10 cellular contexts compared by ENCODE assay signal in genomic region chr3:126342991-126343661, GRCh38. TPM values are rescaled to one million over a fixed set of nuclear protein-coding genes. Genes with fewer than 3 reads are reported as not detected.
DNase-seq lines count a peak whose midpoint lies in the region; ATAC-seq and TF ChIP-seq lines count a peak whose summit lies in the region.
"Had no signal": no experiment of that assay in that cellular context is flagged by ENCODE, and none has a peak within 500 bp of the region (broad histone marks: within the 10 kb centered on the region; RNA-seq: fewer than 3 reads in every experiment).

No MANE protein-coding gene starts in this region.

- no peaks in the 10 kb centered on the region for H3K9me3 Mint-ChIP-seq in activated B cell treated with CpG ODN at 0.5 μM for 24 hours
- H3K9me3 Mint-ChIP-seq in stimulated activated naive B cell treated with anti-CD40 and anti-IgM and Interleukin-4, amounts not matched to agents 10 μg/mL and 1 μg/mL and 100 μg/mL, for 72 hours, result no peaks in the 10 kb centered on the region

- H3K27me3 ChIP-seq in tibial nerve, result no peaks in the 10 kb centered on the region
- H3K27me3 ChIP-seq: breast epithelium had no signal

- TF ChIP-seq CTCF in activated B cell treated with CpG ODN at 0.5 μM for 24 hours (IDR thresholded peaks at IDR 0.05), result no peak
- no peak for TF ChIP-seq CTCF in tibial nerve (IDR thresholded peaks at IDR 0.05)

- H3K36me3 ChIP-seq in tibial nerve, result peaks cover 0 to 86% (median 7%) of the 10 kb centered on the region in 3 donors
- H3K36me3 ChIP-seq: breast epithelium had no signal

- TF ChIP-seq EP300 in tibial nerve (IDR thresholded peaks at IDR 0.05), result peak in 1 of 2 donors; percentile 40

- 61 to 70% methylated on average over 15 to 19 of the region's 20 CpGs for WGBS in tibial nerve, 2 donors

- H3K27ac Mint-ChIP-seq in activated B cell treated with CpG ODN at 0.5 μM for 24 hours, result no peak overlapping the region
- H3K27ac Mint-ChIP-seq in stimulated activated naive B cell treated with anti-CD40 and anti-IgM and Interleukin-4, amounts not matched to agents 10 μg/mL and 1 μg/mL and 100 μg/mL, for 72 hours, result no peak overlapping the region

- ATAC-seq in activated CD4-positive, CD25-positive, alpha-beta regulatory T cell treated with anti-CD3 and anti-CD28 coated beads, Interleukin-2, amount 50 U/mL, for 24 hours, result no peak
- ATAC-seq in activated B cell treated with CpG ODN at 0.5 μM for 24 hours (ENCODE audit: low read depth), result no peak
- ATAC-seq in stimulated activated naive B cell treated with anti-CD40 and anti-IgM and Interleukin-4, amounts not matched to agents 10 μg/mL and 1 μg/mL and 100 μg/mL, for 72 hours (replicated peaks), result no peak

- POLR2A ChIA-PET in activated B cell treated with CpG ODN at 0.5 μM for 24 hours (lab: Charles Lee), result no interaction called here

- peaks cover 6% of the 10 kb centered on the region for H3K27me3 Mint-ChIP-seq in activated B cell treated with CpG ODN at 0.5 μM for 24 hours
- H3K27me3 Mint-ChIP-seq in stimulated activated naive B cell treated with anti-CD40 and anti-IgM and Interleukin-4, amounts not matched to agents 10 μg/mL and 1 μg/mL and 100 μg/mL, for 72 hours, result peaks cover 18 to 25% of the 10 kb centered on the region in 2 donors

- no peak overlapping the region for H3K4me3 ChIP-seq in tibial nerve
- H3K4me3 ChIP-seq: breast epithelium had no signal

- H3K36me3 Mint-ChIP-seq in activated B cell treated with CpG ODN at 0.5 μM for 24 hours (ENCODE audit: low read depth), result no peaks in the 10 kb centered on the region
- H3K36me3 Mint-ChIP-seq in stimulated activated naive B cell treated with anti-CD40 and anti-IgM and Interleukin-4, amounts not matched to agents 10 μg/mL and 1 μg/mL and 100 μg/mL, for 72 hours, result no peaks in the 10 kb centered on the region

- no peak for TF ChIP-seq POLR2A in tibial nerve (IDR thresholded peaks at IDR 0.05)

- intact Hi-C loops in activated B cell treated with CpG ODN at 0.5 μM for 24 hours (cut with micrococcal nuclease), result no loop called here

- H3K4me1 ChIP-seq in tibial nerve, result peaks cover 3 to 61% (median 27%) of the 10 kb centered on the region in 4 donors
- H3K4me1 ChIP-seq: breast epithelium had no signal

- peaks cover 0 to 3% (median 0%) of the 10 kb centered on the region in 4 donors for H3K9me3 ChIP-seq in tibial nerve
- H3K9me3 ChIP-seq: breast epithelium had no signal

- DNase-seq in activated CD4-positive, CD25-positive, alpha-beta regulatory T cell treated with anti-CD3 and anti-CD28 coated beads, Interleukin-2, amount 50 U/mL, for 72 hours, result peak; percentile 6
- DNase-seq in activated B cell treated with CpG ODN at 0.5 μM for 24 hours (peak; percentile 5), iPS-NIHi11 (ENCODE audit: low spot score) (peak; percentile 60), tibial nerve (ENCODE audit: low spot score in 2 of 2) (no peak), HPDE6-E6E7 (ENCODE audit: extremely low spot score) (no peak), AML-193 (lab: John Stamatoyannopoulos, UW) (no peak)
- DNase-seq in stimulated activated naive B cell treated with anti-CD40 and anti-IgM and Interleukin-4, amounts not matched to agents 10 μg/mL and 1 μg/mL and 100 μg/mL, for 72 hours, result no peak
- DNase-seq: hippocampal formation had no signal

- CTCF ChIA-PET in activated B cell treated with CpG ODN at 0.5 μM for 24 hours (lab: Charles Lee), result no interaction called here

- H3K27ac ChIP-seq in tibial nerve, result peak overlapping the region; percentile 17 to 100 (median 90)
- H3K27ac ChIP-seq: breast epithelium had no signal

- no peaks in the 10 kb centered on the region for H3K4me1 Mint-ChIP-seq in activated B cell treated with CpG ODN at 0.5 μM for 24 hours
- no peaks in the 10 kb centered on the region for H3K4me1 Mint-ChIP-seq in stimulated activated naive B cell treated with anti-CD40 and anti-IgM and Interleukin-4, amounts not matched to agents 10 μg/mL and 1 μg/mL and 100 μg/mL, for 72 hours

- H3K4me3 Mint-ChIP-seq in activated B cell treated with CpG ODN at 0.5 μM for 24 hours, result no peak overlapping the region
- H3K4me3 Mint-ChIP-seq in stimulated activated naive B cell treated with anti-CD40 and anti-IgM and Interleukin-4, amounts not matched to agents 10 μg/mL and 1 μg/mL and 100 μg/mL, for 72 hours, result no peak overlapping the region

RNA-seq across cellular contexts. Expression of gene KLF15, which starts 14.1 kb away (rescaled TPM):
- total RNA-seq in activated B cell treated with CpG ODN at 0.5 μM for 24 hours (0.31 and 0.39 TPM in 2 replicates), tibial nerve (100 to 1,000 TPM; 138 to 234 (median 176) TPM)

RNA-seq across cellular contexts. Expression of gene CFAP100, which starts 51.6 kb away (rescaled TPM):
- total RNA-seq in activated B cell treated with CpG ODN at 0.5 μM for 24 hours (not detected in 2 replicates), tibial nerve (1 to 10 TPM in 1 of 4 donors, not detected in 3; 6.1 TPM)
- total RNA-seq: breast epithelium had no signal

Comparison
In these comparisons a context has a peak if more than half of its experiments do, and no peak if none do; other contexts are left out.
1. DNase-seq: peak in activated CD4-positive, CD25-positive, alpha-beta regulatory T cell treated with anti-CD3 and anti-CD28 coated beads, Interleukin-2, amount 50 U/mL, for 72 hours (single experiment), activated B cell treated with CpG ODN at 0.5 μM for 24 hours (single experiment) and iPS-NIHi11 (single experiment); none in tibial nerve (0 of 2), HPDE6-E6E7 (single experiment), AML-193 (0 of 2) and stimulated activated naive B cell treated with anti-CD40 and anti-IgM and Interleukin-4, amounts not matched to agents 10 μg/mL and 1 μg/mL and 100 μg/mL, for 72 hours (single experiment).
2. RNA of gene KLF15, which starts 14.1 kb away (total RNA-seq): 138 to 234 TPM in tibial nerve; 0.31 to 0.39 TPM in activated B cell treated with CpG ODN at 0.5 μM for 24 hours; every median in the first group is over 100 times any median in the second.